9 cellular contexts compared by ENCODE assay signal in genomic region chr11:59822989-59823566, GRCh38. TPM values are rescaled to one million over a fixed set of nuclear protein-coding genes. Genes with fewer than 3 reads are reported as not detected.
DNase-seq lines count a peak whose midpoint lies in the region; TF ChIP-seq lines count a peak whose summit lies in the region.
"Had no signal": no experiment of that assay in that cellular context is flagged by ENCODE, and none has a peak within 500 bp of the region (broad histone marks: within the 10 kb centered on the region; RNA-seq: fewer than 3 reads in every experiment).

No MANE protein-coding gene starts in this region.

- no peak overlapping the region for H3K27ac ChIP-seq in MM.1S (ENCODE audit: low read length)

- H2AFZ ChIP-seq in MM.1S (ENCODE audit: low read length), result peak overlapping the region; percentile 49

- H3K9me2 ChIP-seq in MM.1S (replicated peaks; ENCODE audit: insufficient read depth, low read length), result no peaks in the 10 kb centered on the region

- H3K36me3 Mint-ChIP-seq in HFFc6 (ENCODE audit: low read depth) (no peaks in the 10 kb centered on the region), endothelial cell (ENCODE audit: low read depth, unreplicated experiment) (peaks cover 7% of the 10 kb centered on the region)

- H3K9me3 ChIP-seq in MM.1S (replicated peaks; ENCODE audit: insufficient read depth, low read length) (no peaks in the 10 kb centered on the region), mucosa of stomach (ENCODE audit: control insufficient read depth, low read length) (no peaks in the 10 kb centered on the region)

- H3K9me3 Mint-ChIP-seq in HFFc6 (no peaks in the 10 kb centered on the region), endothelial cell (ENCODE audit: unreplicated experiment) (no peaks in the 10 kb centered on the region)
- H3K9me3 Mint-ChIP-seq: T-helper 1 cell treated with Interleukin-12 subunit alpha and Interleukin-12 subunit beta and Interleukin-4 antibody, amounts not matched to agents 30 μg/mL and 1 μg/mL, for 36 hours had no signal

- no peak overlapping the region for H3K27ac Mint-ChIP-seq in HFFc6
- no peak overlapping the region for H3K27ac Mint-ChIP-seq in endothelial cell (ENCODE audit: unreplicated experiment)
- H3K27ac Mint-ChIP-seq: T-helper 1 cell treated with Interleukin-12 subunit alpha and Interleukin-12 subunit beta and Interleukin-4 antibody, amounts not matched to agents 30 μg/mL and 1 μg/mL, for 36 hours had no signal

- H3K9ac ChIP-seq in MM.1S (ENCODE audit: low read length) (no peak overlapping the region; the same call in 1 of the 2 replicates), mucosa of stomach (ENCODE audit: low read length) (peak overlapping the region; percentile 23)

- H3K4me3 Mint-ChIP-seq in HFFc6, result peak overlapping the region; percentile 0; the same call in 1 of the 2 replicates
- H3K4me3 Mint-ChIP-seq in endothelial cell (ENCODE audit: unreplicated experiment), result no peak overlapping the region
- H3K4me3 Mint-ChIP-seq: T-helper 1 cell treated with Interleukin-12 subunit alpha and Interleukin-12 subunit beta and Interleukin-4 antibody, amounts not matched to agents 30 μg/mL and 1 μg/mL, for 36 hours had no signal

- DNase-seq in AG09319 (ENCODE audit: extremely low read depth, low read depth) (peak; percentile 10), HFFc6 (peak; percentile 64), MM.1S (peak; percentile 80), SKM-1 treated with dmso at 0.1 percent for 144 hours (lab: John Stamatoyannopoulos, UW; ENCODE audit: unreplicated experiment) (peak; percentile 69), endothelial cell (ENCODE audit: low spot score) (peak; percentile 34), mesenteric fat pad (ENCODE audit: low spot score) (no peak)

- no peaks in the 10 kb centered on the region for H4K20me1 ChIP-seq in MM.1S (ENCODE audit: insufficient read depth, low read length)

- H3K36me3 ChIP-seq in MM.1S (replicated peaks; ENCODE audit: insufficient read depth, low read length) (no peaks in the 10 kb centered on the region), mucosa of stomach (ENCODE audit: control insufficient read depth, insufficient read depth, low read length) (no peaks in the 10 kb centered on the region)

- H3K4me3 ChIP-seq in MM.1S (ENCODE audit: low read length) (no peak overlapping the region), mucosa of stomach (ENCODE audit: low read length) (no peak overlapping the region)

- H3K27me3 ChIP-seq in MM.1S (replicated peaks; ENCODE audit: insufficient read depth, low read length), result no peaks in the 10 kb centered on the region
- H3K27me3 ChIP-seq in mucosa of stomach (ENCODE audit: control insufficient read depth, insufficient read depth, low read length), result no peaks in the 10 kb centered on the region

- no peaks in the 10 kb centered on the region for H3K27me3 Mint-ChIP-seq in HFFc6 (ENCODE audit: insufficient read depth)
- peaks cover 4% of the 10 kb centered on the region for H3K27me3 Mint-ChIP-seq in endothelial cell (ENCODE audit: unreplicated experiment)

- no peaks in the 10 kb centered on the region for H3K79me2 ChIP-seq in MM.1S (ENCODE audit: low read length)

- TF ChIP-seq CTCF in AG09319 (IDR thresholded peaks at IDR 0.05; ENCODE audit: low read depth, low read length), result peak; percentile 58
- TF ChIP-seq CTCF in GM12872 (IDR thresholded peaks at IDR 0.05; ENCODE audit: insufficient read depth, low read depth, low read length), result peak; percentile 57
- peak; percentile 77 for TF ChIP-seq CTCF in HFFc6 (IDR thresholded peaks at IDR 0.05)
- TF ChIP-seq CTCF in MM.1S (IDR thresholded peaks at IDR 0.05; ENCODE audit: low read length), result peak; percentile 74
- TF ChIP-seq CTCF in endothelial cell (IDR thresholded peaks at IDR 0.05; ENCODE audit: unreplicated experiment), result peak; percentile 35

- peaks cover 10% of the 10 kb centered on the region for H3F3A ChIP-seq in MM.1S (ENCODE audit: insufficient read depth, low read length)

- H3K4me1 Mint-ChIP-seq in HFFc6 (ENCODE audit: low read depth) (peaks cover 6% of the 10 kb centered on the region), endothelial cell (ENCODE audit: unreplicated experiment) (peaks cover 13% of the 10 kb centered on the region)

- H3K4me1 ChIP-seq in MM.1S (ENCODE audit: low read length) (peaks cover 19% of the 10 kb centered on the region), mucosa of stomach (ENCODE audit: control insufficient read depth, insufficient read depth, low read length) (no peaks in the 10 kb centered on the region)

- H3K4me2 ChIP-seq in MM.1S (ENCODE audit: low read depth, low read length), result peak overlapping the region; percentile 56

RNA-seq across cellular contexts. Expression of gene MRPL16, which starts 12.5 kb away (rescaled TPM):
- 10 to 100 TPM; 45.7 to 51.0 (median 48.6) TPM for total RNA-seq in HFFc6 (2021; fragmentation: NEBNext Ultra II Directional; extraction: Animal tissue kit (Norgen Biotek cat#: 25700))
- total RNA-seq in endothelial cell (ENCODE audit: unreplicated experiment) (47.2 TPM), mesenteric fat pad (39.5 TPM)

RNA-seq across cellular contexts. Expression of gene CBLIF, which starts 22.2 kb away (rescaled TPM):
- not detected for total RNA-seq in HFFc6 (2021; fragmentation: NEBNext Ultra II Directional; extraction: Animal tissue kit (Norgen Biotek cat#: 25700))
- total RNA-seq in endothelial cell (ENCODE audit: unreplicated experiment) (not detected), mesenteric fat pad (not detected)

RNA-seq across cellular contexts. Expression of gene TCN1, which starts 43.2 kb away (rescaled TPM):
- not detected for total RNA-seq in HFFc6 (2021; fragmentation: NEBNext Ultra II Directional; extraction: Animal tissue kit (Norgen Biotek cat#: 25700))
- not detected for total RNA-seq in endothelial cell (ENCODE audit: unreplicated experiment)
- total RNA-seq in mesenteric fat pad, result not detected

RNA-seq across cellular contexts. Expression of gene OOSP3, which starts 55.5 kb away (rescaled TPM):
- not detected for total RNA-seq in HFFc6 (2021; fragmentation: NEBNext Ultra II Directional; extraction: Animal tissue kit (Norgen Biotek cat#: 25700))
- total RNA-seq in endothelial cell (ENCODE audit: unreplicated experiment), result 0.54 TPM
- total RNA-seq in mesenteric fat pad, result not detected
